8 cellular contexts compared by ENCODE assay signal in genomic region chr19:55526216-55527196, GRCh38. TPM values are rescaled to one million over a fixed set of nuclear protein-coding genes. Genes with fewer than 3 reads are reported as not detected.
DNase-seq lines count a peak whose midpoint lies in the region; ATAC-seq and TF ChIP-seq lines count a peak whose summit lies in the region.

No MANE protein-coding gene starts in this region.

- H3K4me3 ChIP-seq in uterus, result no peak overlapping the region

- intact Hi-C loops in uterus (cut with DNase I; ENCODE audit: low total_unique reads), result no loop called here

- H3K9me3 ChIP-seq in uterus, result no peaks in the 10 kb centered on the region

- TF ChIP-seq POLR2A in uterus (IDR thresholded peaks at IDR 0.05), result no peak

- no peaks in the 10 kb centered on the region for H3K4me1 ChIP-seq in uterus

- H3K27me3 ChIP-seq in uterus, result no peaks in the 10 kb centered on the region

- ATAC-seq in HG02981 (IDR thresholded peaks at IDR 0.05; ENCODE audit: unreplicated experiment), result no peak

- DNase-seq in AG20443 (ENCODE audit: low spot score) (peak; percentile 73), LoVo (ENCODE audit: low spot score) (peak; percentile 51), T1000 (lab: John Stamatoyannopoulos, UW) (peak; percentile 31), hepatic stellate cell (ENCODE audit: low spot score) (peak; percentile 77), uterus (peak; percentile 39 to 51)
- DNase-seq in stimulated activated CD4-positive, alpha-beta T cell treated with anti-CD3 and anti-CD28 coated beads, Interleukin-4, amount 100 ng/mL, for 1 hour, result no peak
- no peak for DNase-seq in activated T-cell treated with anti-CD3 and anti-CD28 coated beads, Interleukin-2, amount 50 U/mL, for 1 hour

- no peak for TF ChIP-seq CTCF in uterus (IDR thresholded peaks at IDR 0.05)

- no peaks in the 10 kb centered on the region for H3K36me3 ChIP-seq in uterus

- no peak overlapping the region for H3K27ac ChIP-seq in uterus

RNA-seq across cellular contexts. Expression of gene SBK2, which starts 10.4 kb away (rescaled TPM):
- not detected for total RNA-seq in uterus

RNA-seq across cellular contexts. Expression of gene SBK3, which starts 18.8 kb away (rescaled TPM):
- under 1 TPM in 2 of 4 donors, not detected in 2; 0.34 to 0.35 TPM for total RNA-seq in uterus

RNA-seq across cellular contexts. Expression of gene SSC5D, which starts 38.3 kb away (rescaled TPM):
- 10 to 100 TPM in 3 of 4 donors, 1 to 10 TPM in 1; 5.0 to 50.8 (median 36.0) TPM for total RNA-seq in uterus

RNA-seq across cellular contexts. Expression of gene NAT14, which starts 41.5 kb away (rescaled TPM):
- total RNA-seq in uterus, result 10 to 100 TPM; 16.8 to 44.3 (median 19.6) TPM

RNA-seq across cellular contexts. Expression of gene ZNF628, which starts 50.1 kb away (rescaled TPM):
- total RNA-seq in uterus, result 10 to 100 TPM in 2 of 4 donors, 1 to 10 TPM in 1, not detected in 1; 1.0 to 29.5 (median 11.9) TPM

Comparison
In these comparisons a context has a peak if more than half of its experiments do, and no peak if none do; other contexts are left out.
1. DNase-seq: peak in AG20443 (single experiment), LoVo (single experiment), T1000 (single experiment), hepatic stellate cell (single experiment) and uterus (2 of 2); none in stimulated activated CD4-positive, alpha-beta T cell treated with anti-CD3 and anti-CD28 coated beads, Interleukin-4, amount 100 ng/mL, for 1 hour (single experiment) and activated T-cell treated with anti-CD3 and anti-CD28 coated beads, Interleukin-2, amount 50 U/mL, for 1 hour (single experiment).